ENCODE assay signal across 10 cellular contexts in the genomic region with DNA sequence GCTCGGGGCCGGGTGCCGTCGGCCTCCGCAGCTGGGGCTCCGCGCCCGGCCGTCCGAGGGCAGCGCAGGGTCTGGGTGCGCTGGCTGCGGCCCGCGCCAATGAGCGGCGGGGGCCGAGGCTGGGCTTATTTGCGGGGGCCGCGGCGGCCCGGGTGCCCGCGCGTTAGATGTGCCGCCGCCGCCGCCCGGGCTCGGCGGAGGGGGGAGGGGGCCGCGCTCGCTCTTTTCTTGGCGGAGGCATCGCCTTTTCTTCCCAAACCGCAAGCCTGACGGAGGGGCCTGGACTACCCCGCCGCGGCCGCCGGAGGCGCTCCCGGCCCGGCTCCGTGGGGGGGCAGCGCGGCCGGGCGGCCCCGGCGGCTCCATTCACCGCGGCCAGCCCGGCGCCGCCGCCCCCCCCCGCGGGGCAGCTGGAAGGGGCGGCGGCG. TPM values are rescaled to one million over a fixed set of nuclear protein-coding genes. Genes with fewer than 3 reads are reported as not detected.
DNase-seq lines count a peak whose midpoint lies in the region; ATAC-seq lines count a peak whose summit lies in the region.
"Had no signal": no experiment of that assay in that cellular context is flagged by ENCODE, and none has a peak within 500 bp of the region (broad histone marks: within the 10 kb centered on the region; RNA-seq: fewer than 3 reads in every experiment).

A gene (minus strand): TSS at position 101 of the 428 bp plus-strand sequence. CDS start 278 bp downstream, outside the sequence.

- H3K9ac ChIP-seq in skeletal muscle satellite cell (ENCODE audit: low read depth, low read length) = no peak within 1 kb of the TSS

- H3K9me3 ChIP-seq in esophagus (ENCODE audit: control insufficient read depth in 2 of 2, insufficient read depth in 1 of 2, low read depth in 1 of 2, low read length in 1 of 2) = no peaks in the 10 kb centered on the region
- no peaks in the 10 kb centered on the region for H3K9me3 ChIP-seq in skeletal muscle satellite cell (replicated peaks; ENCODE audit: low read length)

- no peak for ATAC-seq in HG03520 (IDR thresholded peaks at IDR 0.05; ENCODE audit: unreplicated experiment)

- no peak within 1 kb of the TSS for H3K27ac ChIP-seq in esophagus (ENCODE audit: low read depth in 2 of 2, low read length in 1 of 2)

- DNase-seq in NCI-H1105 (lab: John Stamatoyannopoulos, UW) = peak; percentile 13
- DNase-seq in NCI-H1105 treated with DMSO at 0.1 percent for 48 hours (lab: John Stamatoyannopoulos, UW) = no peak
- DNase-seq in NCI-H69 (lab: John Stamatoyannopoulos, UW) = peak; percentile 82
- no peak for DNase-seq in DMS114 treated with DMSO at 0.1 percent for 48 hours (lab: John Stamatoyannopoulos, UW; ENCODE audit: unreplicated experiment)
- no peak for DNase-seq in NCI-H128 (lab: John Stamatoyannopoulos, UW; ENCODE audit: unreplicated experiment)
- DNase-seq: NCI-H510A treated with DMSO at 0.1 percent for 48 hours had no signal

- peak within 1 kb of the TSS; percentile 44 for H3K4me3 ChIP-seq in esophagus (ENCODE audit: low read depth in 1 of 2, low read length in 2 of 2)
- peak within 1 kb of the TSS; percentile 58 for H3K4me3 ChIP-seq in skeletal muscle satellite cell (ENCODE audit: low read length)

- H3K27me3 ChIP-seq in esophagus (ENCODE audit: control insufficient read depth in 1 of 2, insufficient read depth in 2 of 2, low read length in 2 of 2) (peaks cover 0 to 11% of the 10 kb centered on the region in 2 donors), skeletal muscle satellite cell (ENCODE audit: control insufficient read depth, insufficient read depth, low read length) (peaks cover 47% of the 10 kb centered on the region)

- H3K4me1 ChIP-seq in esophagus (ENCODE audit: control insufficient read depth in 2 of 2, insufficient read depth in 2 of 2, low read length in 1 of 2) (peaks cover 0 to 7% of the 10 kb centered on the region in 2 donors), skeletal muscle satellite cell (ENCODE audit: control insufficient read depth, insufficient read depth, low read length) (peaks cover 4% of the 10 kb centered on the region)

- H3K4me2 ChIP-seq in skeletal muscle satellite cell (ENCODE audit: low read length) = peak within 1 kb of the TSS; percentile 78

- WGBS in esophagus, 2 donors = 0 to 1% methylated on average over 33 to 66 of the region's 66 CpGs

- no peaks in the 10 kb centered on the region for H3K36me3 ChIP-seq in esophagus (ENCODE audit: control insufficient read depth in 2 of 2, insufficient read depth in 2 of 2, low read length in 1 of 2)
- no peaks in the 10 kb centered on the region for H3K36me3 ChIP-seq in skeletal muscle satellite cell (ENCODE audit: insufficient read depth, low read length)

RNA-seq across cellular contexts. Expression of the gene that starts here (rescaled TPM):
- polyA plus RNA-seq in esophagus = under 1 TPM; 0.07 to 0.08 TPM
- not detected in 2 replicates for total RNA-seq in skeletal muscle satellite cell (2012; rRNA removed)
- polyA plus RNA-seq: CD14-positive monocyte had no signal

Comparison
In these comparisons a context has a peak if more than half of its experiments do, and no peak if none do; other contexts are left out.
1. DNase-seq: peak in NCI-H1105 (single experiment) and NCI-H69 (single experiment); none in NCI-H1105 treated with DMSO at 0.1 percent for 48 hours (single experiment), DMS114 treated with DMSO at 0.1 percent for 48 hours (single experiment) and NCI-H128 (single experiment).